In genomic region chr10:99529483-99530107, GRCh38 we compare ENCODE assay signal across 15 cellular contexts. TPM values are rescaled to one million over a fixed set of nuclear protein-coding genes. Genes with fewer than 3 reads are reported as not detected.
DNase-seq lines count a peak whose midpoint lies in the region; ATAC-seq lines count a peak whose summit lies in the region.
"Had no signal": no experiment of that assay in that cellular context is flagged by ENCODE, and none has a peak within 500 bp of the region (broad histone marks: within the 10 kb centered on the region; RNA-seq: fewer than 3 reads in every experiment).

No MANE protein-coding gene starts in this region.

- H3K9me3 ChIP-seq in SK-N-MC (ENCODE audit: low read depth, low read length) (no peaks in the 10 kb centered on the region), trophoblast cell (ENCODE audit: insufficient read depth, low read depth, low read length) (peaks cover 7% of the 10 kb centered on the region)

- H3K4ac ChIP-seq in trophoblast cell (ENCODE audit: low read depth, low read length) = peak overlapping the region; percentile 77

- ATAC-seq in HG02970 (IDR thresholded peaks at IDR 0.05; ENCODE audit: low FRiP score, unreplicated experiment) = no peak

- H3K27ac ChIP-seq in SK-N-MC (peak overlapping the region; percentile 57), trophoblast cell (ENCODE audit: low read depth, low read length) (peak overlapping the region; percentile 98)

- H3K36me3 ChIP-seq in SK-N-MC (ENCODE audit: insufficient read depth, low read length) (no peaks in the 10 kb centered on the region), trophoblast cell (ENCODE audit: control insufficient read depth in 1 of 2, insufficient read depth in 2 of 2, low read length in 2 of 2) (no peaks in the 10 kb centered on the region)

- H2BK12ac ChIP-seq in trophoblast cell (ENCODE audit: low read length) = peak overlapping the region; percentile 67

- H3K79me2 ChIP-seq in trophoblast cell (ENCODE audit: control insufficient read depth, insufficient read depth, low read length, poor library complexity) = peaks cover 12% of the 10 kb centered on the region

- peak overlapping the region; percentile 44 for H3K4me2 ChIP-seq in trophoblast cell (ENCODE audit: low read length)

- H3K4me1 ChIP-seq in trophoblast cell (ENCODE audit: control insufficient read depth in 1 of 2, insufficient read depth in 2 of 2, low read length in 2 of 2) = peaks cover 46 to 53% of the 10 kb centered on the region in 2 experiments

- no CpG with 5 or more reads among the region's 22 CpGs for WGBS in trophoblast cell (ENCODE audit: extremely low coverage, insufficient coverage, insufficient read length)

- peaks cover 46% of the 10 kb centered on the region for H3K79me1 ChIP-seq in trophoblast cell (ENCODE audit: low read length)

- H3K9ac ChIP-seq in SK-N-MC (ENCODE audit: insufficient read length) (peak overlapping the region; percentile 73), trophoblast cell (ENCODE audit: low read length) (no peak overlapping the region)

- peak overlapping the region; percentile 56 for H2AK5ac ChIP-seq in trophoblast cell (ENCODE audit: low read length)

- peak overlapping the region; percentile 71 for H3K14ac ChIP-seq in trophoblast cell (ENCODE audit: low read length)

- peak overlapping the region; percentile 92 for H3K18ac ChIP-seq in trophoblast cell (ENCODE audit: low read length)

- H2BK5ac ChIP-seq in trophoblast cell (ENCODE audit: low read depth, low read length, poor library complexity) = peak overlapping the region; percentile 92

- DNase-seq in NCI-H526 (lab: John Stamatoyannopoulos, UW) (peak; percentile 17 to 39), NCI-H526 treated with DMSO at 0.1 percent for 48 hours (lab: John Stamatoyannopoulos, UW) (no peak), SK-N-MC (ENCODE audit: low read depth, low spot score) (no peak), fibroblast of peridontal ligament (ENCODE audit: extremely low read depth) (peak; percentile 9), trophoblast cell (peak; percentile 52 to 77), iPS-NIHi7 (ENCODE audit: extremely low spot score) (no peak)
- no peak for DNase-seq in effector CD4-positive, alpha-beta T cell
- DNase-seq: activated CD4-positive, CD25-positive, alpha-beta regulatory T cell treated with anti-CD3 and anti-CD28 coated beads, Interleukin-2, amount 50 U/mL, for 72 hours; activated naive CD4-positive, alpha-beta T cell treated with anti-CD3 and anti-CD28 coated beads for 36 hours; CD4-positive, alpha-beta memory T cell; effector CD8-positive, alpha-beta T cell; SIG-M5; substantia nigra; T-helper 9 cell had no signal

- H4K12ac ChIP-seq in trophoblast cell (ENCODE audit: low read depth, low read length) = peak overlapping the region; percentile 2

- H4K91ac ChIP-seq in trophoblast cell (ENCODE audit: low read depth, low read length) = peak overlapping the region; percentile 98

- peak overlapping the region; percentile 92 for H2BK120ac ChIP-seq in trophoblast cell (ENCODE audit: insufficient read depth, low read length, poor library complexity)

- H3K23ac ChIP-seq in trophoblast cell (ENCODE audit: low read length) = no peak overlapping the region

- H2AFZ ChIP-seq in trophoblast cell (ENCODE audit: insufficient read depth, low read length, poor library complexity) = peak overlapping the region; percentile 42

- H3K27me3 ChIP-seq in trophoblast cell (ENCODE audit: insufficient read depth, low read length) = peaks cover 25% of the 10 kb centered on the region

- H3K4me3 ChIP-seq in SK-N-MC (peak overlapping the region; percentile 74), trophoblast cell (ENCODE audit: low read depth, low read length) (no peak overlapping the region)

- H4K8ac ChIP-seq in trophoblast cell (ENCODE audit: low read depth, low read length) = peak overlapping the region; percentile 88

RNA-seq across cellular contexts. Expression of gene NKX2-3, which starts 3.1 kb away (rescaled TPM):
- polyA plus RNA-seq in trophoblast cell (2013) = 6.7 and 7.6 TPM in 2 replicates

Comparison
In these comparisons a context has a peak if more than half of its experiments do, and no peak if none do; other contexts are left out.
1. DNase-seq: peak in NCI-H526 (2 of 2), fibroblast of peridontal ligament (single experiment) and trophoblast cell (2 of 2); none in NCI-H526 treated with DMSO at 0.1 percent for 48 hours (single experiment), SK-N-MC (single experiment), effector CD4-positive, alpha-beta T cell (single experiment) and iPS-NIHi7 (single experiment).